8 cellular contexts compared by ENCODE assay signal in genomic region chr13:28494537-28494860, GRCh38. TPM values are rescaled to one million over a fixed set of nuclear protein-coding genes. Genes with fewer than 3 reads are reported as not detected.
DNase-seq lines count a peak whose midpoint lies in the region; ATAC-seq and TF ChIP-seq lines count a peak whose summit lies in the region.

No MANE protein-coding gene starts in this region.

- no peaks in the 10 kb centered on the region for H3K36me3 ChIP-seq in psoas muscle (ENCODE audit: insufficient read depth in 1 of 2, low read depth in 1 of 2)

- peak overlapping the region; percentile 71 for H3K27ac ChIP-seq in psoas muscle

- H3K4me3 ChIP-seq in fibroblast of pulmonary artery (replicated peaks; ENCODE audit: low read depth, low read length) (peak overlapping the region; percentile 66), psoas muscle (peak overlapping the region; percentile 72)

- peaks cover 3% of the 10 kb centered on the region for H3K4me1 ChIP-seq in psoas muscle

- 0 to 1% (median 0%) methylated on average over 22 to 33 of the region's 33 CpGs for whole genome bisulfite sequencing in psoas muscle, 3 donors

- intact Hi-C loops in psoas muscle (cut with DNase I) = no loop called here

- CTCF ChIA-PET in GM10248 (lab: Yijun Ruan, JAX) = no interaction called here

- H3K27me3 ChIP-seq in psoas muscle (ENCODE audit: insufficient read depth in 3 of 3, low read length in 2 of 3) = peaks cover 0 to 66% (median 0%) of the 10 kb centered on the region in 3 donors

- DNase-seq in GM10248 (ENCODE audit: extremely low spot score) = peak; percentile 42
- peak; percentile 25 to 85 for DNase-seq in NCI-H526 (lab: John Stamatoyannopoulos, UW)
- peak; percentile 37 for DNase-seq in fibroblast of pulmonary artery (ENCODE audit: low read depth)
- DNase-seq in psoas muscle = no peak
- DNase-seq in foreskin melanocyte = no peak
- no peak for DNase-seq in HuH-7.5 (ENCODE audit: low spot score)
- no peak for DNase-seq in stimulated activated CD4-positive, alpha-beta T cell treated with anti-CD3 and anti-CD28 coated beads, Interleukin-4, amount 100 ng/mL, for 1 hour

- no peak for TF ChIP-seq CTCF in GM10248 (IDR thresholded peaks at IDR 0.05; ENCODE audit: control extremely low read depth, extremely low read depth, low read depth, missing control alignments)
- no peak for TF ChIP-seq CTCF in fibroblast of pulmonary artery (IDR thresholded peaks at IDR 0.05; ENCODE audit: low read length, missing control alignments)
- TF ChIP-seq CTCF in psoas muscle (IDR thresholded peaks at IDR 0.05) = no peak

- ATAC-seq in psoas muscle = peak in 2 of 4 donors; percentile 4 to 8
- no peak for ATAC-seq in HG03521 (IDR thresholded peaks at IDR 0.05; ENCODE audit: unreplicated experiment)

- POLR2A ChIA-PET in GM10248 (lab: Yijun Ruan, JAX) = no interaction called here

- H3K9me3 ChIP-seq in psoas muscle = no peaks in the 10 kb centered on the region

RNA-seq across cellular contexts. Expression of gene FLT1, which starts 0.4 kb away (rescaled TPM):
- 10 to 100 TPM; 15.6 to 38.6 (median 24.4) TPM for total RNA-seq in psoas muscle
- 10 to 100 TPM in 2 of 3 donors, 1 to 10 TPM in 1; 9.0 to 11.2 (median 10.7) TPM for polyA plus RNA-seq in psoas muscle

Comparison
In these comparisons a context has a peak if more than half of its experiments do, and no peak if none do; other contexts are left out.
1. DNase-seq: peak in GM10248 (single experiment), NCI-H526 (2 of 2) and fibroblast of pulmonary artery (single experiment); none in psoas muscle (0 of 2), foreskin melanocyte (single experiment), HuH-7.5 (single experiment) and stimulated activated CD4-positive, alpha-beta T cell treated with anti-CD3 and anti-CD28 coated beads, Interleukin-4, amount 100 ng/mL, for 1 hour (single experiment).